ENCODE assay signal across 21 cellular contexts in genomic region chrX:31117195-31117594, GRCh38. TPM values are rescaled to one million over a fixed set of nuclear protein-coding genes. Genes with fewer than 3 reads are reported as not detected.
A peak's percentile ranks its signal among the peaks of the same experiment; 100 is the strongest.
DNase-seq lines count a peak whose midpoint lies in the region; ATAC-seq and TF ChIP-seq lines count a peak whose summit lies in the region.
"Had no signal": no experiment of that assay in that cellular context is flagged by ENCODE, and none has a peak within 500 bp of the region (broad histone marks: within the 10 kb centered on the region; RNA-seq: fewer than 3 reads in every experiment).

No MANE protein-coding gene starts in this region.

- TF ChIP-seq CTCF in AG10803 (conservative IDR thresholded peaks at IDR 0.05; ENCODE audit: low read length): no peak
- TF ChIP-seq CTCF in fibroblast of mammary gland (conservative IDR thresholded peaks at IDR 0.05; ENCODE audit: control insufficient read depth, insufficient read depth, low read depth, low read length): no peak
- TF ChIP-seq CTCF in omental fat pad (IDR thresholded peaks at IDR 0.05): no peak

- ATAC-seq in HG02852 (IDR thresholded peaks at IDR 0.05; ENCODE audit: unreplicated experiment) (no peak), omental fat pad (ENCODE audit: low FRiP score) (no peak), GM21367 (IDR thresholded peaks at IDR 0.05; ENCODE audit: unreplicated experiment) (no peak)
- ATAC-seq: GM12878 had no signal

- peak; percentile 1 for DNase-seq in AG10803 (ENCODE audit: low read depth)
- peak; percentile 14 for DNase-seq in amniotic epithelial cell (ENCODE audit: low read depth)
- peak; percentile 7 for DNase-seq in fibroblast of mammary gland (ENCODE audit: low read depth)
- peak; percentile 33 for DNase-seq in renal cortical epithelial cell (ENCODE audit: low read depth)
- no peak for DNase-seq in omental fat pad (ENCODE audit: low spot score)
- no peak for DNase-seq in foreskin melanocyte
- DNase-seq: ACHN; C1 segment of cervical spinal cord; Calu3; CD4-positive, alpha-beta T cell; DMS 273 treated with DMSO at 0.1 percent for 48 hours; HCEC 1CT; HFFc6 had no signal

- H3K4me3 ChIP-seq in AG10803 (ENCODE audit: low read length) (no peak overlapping the region), fibroblast of mammary gland (ENCODE audit: control insufficient read depth, low read depth, low read length) (no peak overlapping the region)
- H3K4me3 ChIP-seq: GM12878 had no signal

RNA-seq across cellular contexts. Expression of gene FTHL17, which starts 45.4 kb away (rescaled TPM):
- total RNA-seq in renal cortical epithelial cell (not detected in 2 replicates), omental fat pad (not detected)
- total RNA-seq: A172; B cell; Calu3; CD4-positive, alpha-beta T cell; Daoy; G401; GM12878; H4; HFFc6 had no signal

Comparison
In these comparisons a context has a peak if more than half of its experiments do, and no peak if none do; other contexts are left out.
1. DNase-seq: peak in AG10803 (single experiment), amniotic epithelial cell (single experiment), fibroblast of mammary gland (single experiment) and renal cortical epithelial cell (single experiment); none in omental fat pad (single experiment) and foreskin melanocyte (single experiment).